ENCODE assay signal across 9 cellular contexts in genomic region chr10:98748298-98748697, GRCh38.
DNase-seq lines count a peak whose midpoint lies in the region; ATAC-seq and TF ChIP-seq lines count a peak whose summit lies in the region.
"Had no signal": no experiment of that assay in that cellular context is flagged by ENCODE, and none has a peak within 500 bp of the region (broad histone marks: within the 10 kb centered on the region; RNA-seq: fewer than 3 reads in every experiment).

No MANE protein-coding gene starts in this region.

- 54 to 58% methylated on average over 1 of the region's 1 CpG for WGBS in aorta, 2 donors

- POLR2A ChIA-PET in A673 (lab: Charles Lee; ENCODE audit: low non-redundant PET), result no interaction called here

- intact Hi-C loops in A673 (cut with micrococcal nuclease; ENCODE audit: unreplicated experiment) (loop anchor here (5.0 to 10.0 kb wide), 3 partner anchors 283 to 499 kb away; no protein-coding TSS in a partner anchor), aorta (cut with DNase I) (no loop called here)

- no peak overlapping the region for H3K4me3 ChIP-seq in A673 (ENCODE audit: low read depth, low read length, poor library complexity, severe bottlenecking)
- no peak overlapping the region for H3K4me3 ChIP-seq in GM12865 (ENCODE audit: low read depth, low read length)
- no peak overlapping the region for H3K4me3 ChIP-seq in NT2/D1 (ENCODE audit: insufficient read length, low read depth)
- no peak overlapping the region for H3K4me3 ChIP-seq in fibroblast of mammary gland (ENCODE audit: control insufficient read depth, low read depth, low read length)
- no peak overlapping the region for H3K4me3 ChIP-seq in aorta (ENCODE audit: low read length in 2 of 2)
- no peak overlapping the region for H3K4me3 ChIP-seq in coronary artery

- H3K27me3 ChIP-seq in A673 (replicated peaks; ENCODE audit: insufficient read depth, low read depth, low read length, poor library complexity) (no peaks in the 10 kb centered on the region), NT2/D1 (ENCODE audit: insufficient read depth, insufficient read length) (no peaks in the 10 kb centered on the region), aorta (ENCODE audit: control insufficient read depth in 1 of 2, insufficient read depth in 2 of 2, low read length in 1 of 2) (no peaks in the 10 kb centered on the region)

- H3K4me1 ChIP-seq in A673 (ENCODE audit: insufficient read depth, low read length, poor library complexity, severe bottlenecking) (no peaks in the 10 kb centered on the region), NT2/D1 (ENCODE audit: insufficient read depth, insufficient read length) (no peaks in the 10 kb centered on the region), aorta (ENCODE audit: control insufficient read depth in 1 of 2, insufficient read depth in 2 of 2, low read length in 2 of 2) (no peaks in the 10 kb centered on the region)

- H3K27ac ChIP-seq in A673 (ENCODE audit: low read depth, low read length, poor library complexity, severe bottlenecking) (no peak overlapping the region), aorta (ENCODE audit: low read depth in 1 of 2, low read length in 2 of 2) (no peak overlapping the region), coronary artery (no peak overlapping the region)

- no peak overlapping the region for H3K9ac ChIP-seq in NT2/D1 (ENCODE audit: insufficient read length, low read depth)

- peak; percentile 49 for DNase-seq in A673 (ENCODE audit: low spot score)
- DNase-seq in GM12865 (ENCODE audit: low read depth), result peak; percentile 42
- peak; percentile 8 for DNase-seq in NT2/D1 (ENCODE audit: low read depth, low spot score)
- peak; percentile 55 for DNase-seq in fibroblast of mammary gland (ENCODE audit: low read depth)
- DNase-seq in aorta, result no peak
- DNase-seq in GF-D8 (lab: John Stamatoyannopoulos, UW), result no peak
- no peak for DNase-seq in coronary artery (ENCODE audit: low spot score)
- DNase-seq in activated effector memory CD4-positive, alpha-beta T cell treated with anti-CD3 and anti-CD28 coated beads, Interleukin-2, amount 50 U/mL, for 16 hours, result no peak
- DNase-seq: activated naive CD8-positive, alpha-beta T cell treated with anti-CD3 and anti-CD28 coated beads, Interleukin-2, amount 10 ng/mL, durations not matched to agents 7 days and 5 days had no signal

- TF ChIP-seq CTCF in A673 (conservative IDR thresholded peaks at IDR 0.05; ENCODE audit: low read depth, low read length) (peak; percentile 55), GM12865 (IDR thresholded peaks at IDR 0.05; ENCODE audit: insufficient read depth, low read depth, low read length, missing control alignments) (peak; percentile 22), fibroblast of mammary gland (conservative IDR thresholded peaks at IDR 0.05; ENCODE audit: control insufficient read depth, insufficient read depth, low read depth, low read length) (peak; percentile 53), coronary artery (IDR thresholded peaks at IDR 0.05) (no peak)

- H3K9me3 ChIP-seq in A673 (ENCODE audit: low read depth, low read length, poor library complexity, severe bottlenecking) (no peaks in the 10 kb centered on the region), NT2/D1 (ENCODE audit: insufficient read depth, low read length) (no peaks in the 10 kb centered on the region), aorta (ENCODE audit: control insufficient read depth, low read length) (no peaks in the 10 kb centered on the region)

- no peak for ATAC-seq in aorta (ENCODE audit: low FRiP score)

- H3K36me3 ChIP-seq in A673 (ENCODE audit: insufficient read depth, low read length, poor library complexity, severe bottlenecking), result no peaks in the 10 kb centered on the region
- no peaks in the 10 kb centered on the region for H3K36me3 ChIP-seq in NT2/D1 (ENCODE audit: insufficient read depth, insufficient read length, low read length)
- no peaks in the 10 kb centered on the region for H3K36me3 ChIP-seq in aorta (ENCODE audit: control insufficient read depth in 1 of 2, insufficient read depth in 2 of 2, low read length in 1 of 2)

- CTCF ChIA-PET in A673 (lab: Charles Lee), result interaction anchor here (0.5 kb wide), 1 partner anchor 817 kb away, joined by 5 read pairs; no protein-coding TSS in a partner anchor

- no TSS peak for BruUV-seq in A673 (replicated peaks; lab: Mats Ljungman, UMichigan)

Comparison
In these comparisons a context has a peak if more than half of its experiments do, and no peak if none do; other contexts are left out.
1. DNase-seq: peak in A673 (single experiment), GM12865 (single experiment), NT2/D1 (single experiment) and fibroblast of mammary gland (single experiment); none in aorta (0 of 2), GF-D8 (single experiment), coronary artery (single experiment) and activated effector memory CD4-positive, alpha-beta T cell treated with anti-CD3 and anti-CD28 coated beads, Interleukin-2, amount 50 U/mL, for 16 hours (single experiment).